ENCODE assay signal across 26 cellular contexts in the genomic region with DNA sequence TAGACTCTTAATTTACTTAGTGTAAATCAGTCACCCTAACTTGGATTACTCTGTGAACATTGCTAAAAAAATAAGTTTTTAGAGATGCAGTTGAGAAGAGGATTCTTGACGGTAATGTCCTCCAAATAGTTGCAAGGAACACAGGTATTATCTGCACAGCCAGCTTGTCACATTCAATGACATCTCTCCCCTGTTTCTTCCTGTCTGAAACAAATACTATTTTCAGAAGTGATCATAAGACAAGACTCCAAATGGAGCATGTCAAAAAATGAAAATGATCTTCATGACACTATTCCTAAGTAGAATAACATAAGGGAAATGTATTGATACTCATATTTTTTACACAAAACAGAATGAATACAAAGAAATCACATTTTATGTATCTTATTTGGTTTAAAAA.
"Had no signal": no experiment of that assay in that cellular context is flagged by ENCODE, and none has a peak within 500 bp of the region (broad histone marks: within the 10 kb centered on the region; RNA-seq: fewer than 3 reads in every experiment).

No MANE protein-coding gene starts in this region.

- H3K27me3 ChIP-seq: stomach, suprapubic skin, testis, thyroid gland, tibial artery, tibial nerve, transverse colon, upper lobe of left lung, upper lobe of right lung, uterus, vagina had no signal

- ATAC-seq: stimulated activated effector memory CD8-positive, alpha-beta T cell treated with anti-CD3 and anti-CD28 coated beads, Interleukin-12 subunit alpha, Interleukin-12 subunit beta, amount 100 ng/mL, for 72 hours; stimulated activated memory B cell treated with anti-CD40 and anti-IgM and Interleukin-4, amounts not matched to agents 10 μg/mL and 1 μg/mL and 100 μg/mL, for 72 hours; stimulated activated naive B cell treated with anti-CD40 and anti-IgM and Interleukin-4, amounts not matched to agents 10 μg/mL and 1 μg/mL and 100 μg/mL, for 72 hours; stimulated activated naive CD8-positive, alpha-beta T cell treated with anti-CD3 and anti-CD28 coated beads, Interleukin-15, amount 100 ng/mL, for 72 hours; upper lobe of right lung had no signal

- H3K9me3 ChIP-seq: stomach, suprapubic skin, testis, thoracic aorta, thyroid gland, tibial artery, tibial nerve, transverse colon, upper lobe of left lung, upper lobe of right lung, uterus, vagina had no signal

- H3K27ac ChIP-seq: stomach, suprapubic skin, testis, thoracic aorta, thyroid gland, tibial artery, tibial nerve, transverse colon, upper lobe of left lung, upper lobe of right lung, uterus, vagina had no signal

- H3K4me3 ChIP-seq: stomach, suprapubic skin, testis, thoracic aorta, thyroid gland, tibial artery, tibial nerve, transverse colon, upper lobe of left lung, upper lobe of right lung, uterus, vagina had no signal

- H3K36me3 ChIP-seq: stomach, suprapubic skin, thoracic aorta, thyroid gland, tibial artery, tibial nerve, transverse colon, upper lobe of left lung, upper lobe of right lung, uterus, vagina had no signal

- DNase-seq: stimulated activated CD4-positive, alpha-beta T cell treated with anti-CD3 and anti-CD28 coated beads, Interleukin-2, amount 100 ng/mL, for 48 hours; stimulated activated CD4-positive, alpha-beta T cell treated with anti-CD3 and anti-CD28 coated beads, Interleukin-4, amount 100 ng/mL, for 1 hour; stimulated activated CD4-positive, alpha-beta T cell treated with anti-CD3 and anti-CD28 coated beads, Interleukin-4, amount 100 ng/mL, for 24 hours; stimulated activated CD4-positive, alpha-beta T cell treated with anti-CD3 and anti-CD28 coated beads, Interleukin-4, amount 100 ng/mL, for 4 hours; stimulated activated CD8-positive, alpha-beta memory T cell treated with anti-CD3 and anti-CD28 coated beads, Interleukin-4, amount 100 ng/mL, for 48 hours; stimulated activated naive B cell treated with anti-CD40 and anti-IgM and Interleukin-4, amounts not matched to agents 10 μg/mL and 1 μg/mL and 100 μg/mL, for 72 hours; stimulated activated naive CD4-positive, alpha-beta T cell; stimulated activated naive CD4-positive, alpha-beta T cell treated with Interleukin-2 at 50 U/mL for 16 hours; stimulated activated naive CD8-positive, alpha-beta T cell treated with anti-CD3 and anti-CD28 coated beads, Interleukin-15, amount 100 ng/mL, for 72 hours; stomach; substantia nigra; testis; thyroid gland; tibial artery; transverse colon; trophoblast cell; upper lobe of left lung; upper lobe of right lung; uterus had no signal

- FAIRE-seq: urothelium cell line had no signal

- H3K4me1 ChIP-seq: stomach, suprapubic skin, testis, thyroid gland, tibial artery, tibial nerve, transverse colon, upper lobe of left lung, upper lobe of right lung, uterus, vagina had no signal
